ENCODE assay signal across 22 cellular contexts in the genomic region with DNA sequence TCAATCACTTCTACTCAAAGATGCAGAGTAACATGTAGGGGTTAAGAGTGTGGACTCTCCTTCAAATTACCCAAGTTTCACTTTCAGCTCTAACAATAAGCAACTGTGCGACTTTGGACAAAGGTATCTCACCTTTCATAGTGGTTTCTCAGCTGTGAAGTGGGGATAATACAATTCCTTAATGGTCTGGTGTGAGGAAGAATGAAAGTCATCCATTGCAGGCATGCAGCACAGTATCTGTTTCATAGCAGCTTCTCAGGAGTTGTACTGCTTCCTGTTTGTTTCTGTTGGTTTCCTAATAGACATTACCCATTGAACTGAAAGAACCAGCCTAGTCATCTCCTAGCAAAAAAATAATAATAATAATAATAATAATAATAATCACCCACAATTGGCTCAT.
DNase-seq lines count a peak whose midpoint lies in the region; ATAC-seq, FAIRE-seq and TF ChIP-seq lines count a peak whose summit lies in the region.
"Had no signal": no experiment of that assay in that cellular context is flagged by ENCODE, and none has a peak within 500 bp of the region (broad histone marks: within the 10 kb centered on the region; RNA-seq: fewer than 3 reads in every experiment).

No MANE protein-coding gene starts in this region.

- H3K4me1 ChIP-seq in thyroid gland = peaks cover 5 to 7% of the 10 kb centered on the region in 2 donors
- H3K4me1 ChIP-seq: SJSA1 had no signal

- H3K4me3 ChIP-seq in thyroid gland (replicated peaks in 1 of 3) = no peak overlapping the region
- H3K4me3 ChIP-seq: K562, SJSA1 had no signal

- intact Hi-C loops in thyroid gland (cut with DNase I) = no loop called here

- TF ChIP-seq POLR2A in thyroid gland (IDR thresholded peaks at IDR 0.05) = no peak

- FAIRE-seq in urothelium cell line (lab: Jason Lieb, UNC) = no peak
- FAIRE-seq: K562 had no signal

- peak overlapping the region in 2 of 3 donors; percentile 27 to 36 for H3K27ac ChIP-seq in thyroid gland
- H3K27ac ChIP-seq: SJSA1 had no signal

- H3K9me3 ChIP-seq in thyroid gland = no peaks in the 10 kb centered on the region
- H3K9me3 ChIP-seq: SJSA1 had no signal

- DNase-seq in thyroid gland (no peak), urothelium cell line (ENCODE audit: low spot score) (no peak)
- no peak for DNase-seq in activated CD4-positive, alpha-beta T cell treated with anti-CD3 and anti-CD28 coated beads, Interleukin-2, amount 50 U/mL, for 48 hours
- DNase-seq: CD4-positive, CD25-positive, alpha-beta regulatory T cell; EL; GF-D8; H7; NCI-H1092; NCI-H1436 treated with DMSO at 0.1 percent for 48 hours; NCI-H2029 treated with DMSO at 0.1 percent for 48 hours; NCI-H2171; NCI-H345; NCI-H526; T-helper 1 cell had no signal

- H3K27me3 ChIP-seq in thyroid gland = no peaks in the 10 kb centered on the region
- H3K27me3 ChIP-seq: SJSA1 had no signal

- H3K36me3 ChIP-seq in thyroid gland = no peaks in the 10 kb centered on the region
- H3K36me3 ChIP-seq: SJSA1 had no signal

- ATAC-seq in GM18870 (IDR thresholded peaks at IDR 0.05; ENCODE audit: unreplicated experiment) = peak; percentile 75
- peak; percentile 55 for ATAC-seq in GM21786 (IDR thresholded peaks at IDR 0.05; ENCODE audit: unreplicated experiment)
- peak; percentile 70 for ATAC-seq in HG03442 (IDR thresholded peaks at IDR 0.05; ENCODE audit: unreplicated experiment)
- no peak for ATAC-seq in HG03139 (IDR thresholded peaks at IDR 0.05; ENCODE audit: unreplicated experiment)
- no peak for ATAC-seq in GM21576 (IDR thresholded peaks at IDR 0.05; ENCODE audit: unreplicated experiment)
- ATAC-seq: K562, Right ventricle myocardium inferior had no signal

- 71 to 87% methylated on average over 1 of the region's 1 CpG for WGBS in thyroid gland, 2 donors

- TF ChIP-seq CTCF in thyroid gland (IDR thresholded peaks at IDR 0.05) = no peak

Comparison
In these comparisons a context has a peak if more than half of its experiments do, and no peak if none do; other contexts are left out.
1. ATAC-seq: peak in GM18870 (single experiment), GM21786 (single experiment) and HG03442 (single experiment); none in HG03139 (single experiment) and GM21576 (single experiment).